8 cellular contexts compared by ENCODE assay signal in genomic region chr6:137823826-137824501, GRCh38. TPM values are rescaled to one million over a fixed set of nuclear protein-coding genes. Genes with fewer than 3 reads are reported as not detected.
DNase-seq lines count a peak whose midpoint lies in the region; ATAC-seq and TF ChIP-seq lines count a peak whose summit lies in the region.

No MANE protein-coding gene starts in this region.

- H3K27ac Mint-ChIP-seq in CD14-positive monocyte, result peak overlapping the region; percentile 79 to 95 (median 90)
- H3K27ac Mint-ChIP-seq in progenitor cell of endocrine pancreas, result peak overlapping the region; percentile 29

- no peaks in the 10 kb centered on the region for H3K9me3 ChIP-seq in fibroblast of lung (ENCODE audit: control insufficient read depth, insufficient read depth, low read depth, low read length)

- H3K4me3 Mint-ChIP-seq in CD14-positive monocyte (peak overlapping the region in 1 of 2 donors; percentile 45), progenitor cell of endocrine pancreas (ENCODE audit: low read depth) (no peak overlapping the region)

- no peaks in the 10 kb centered on the region for H3K79me2 ChIP-seq in fibroblast of lung (ENCODE audit: control insufficient read depth, insufficient read depth, low read length)

- H4K20me1 ChIP-seq in fibroblast of lung (ENCODE audit: control insufficient read depth, extremely low read depth, insufficient read depth, low read length), result no peaks in the 10 kb centered on the region

- no peaks in the 10 kb centered on the region for H3K36me3 ChIP-seq in fibroblast of lung (ENCODE audit: control insufficient read depth, insufficient read depth, low read length)

- H3K4me3 ChIP-seq in fibroblast of lung (replicated peaks in 1 of 4; ENCODE audit: control extremely low read depth in 1 of 4, insufficient read depth in 1 of 4, low read depth in 3 of 4, low read length in 4 of 4) (no peak overlapping the region), coronary artery (no peak overlapping the region)

- no peak overlapping the region for H3K9ac ChIP-seq in fibroblast of lung (ENCODE audit: insufficient read depth, low read length)

- TF ChIP-seq CTCF in CD14-positive monocyte (IDR thresholded peaks at IDR 0.05) (no peak), fibroblast of lung (conservative IDR thresholded peaks at IDR 0.05 in 1 of 2, IDR thresholded peaks at IDR 0.05 in 1 of 2; ENCODE audit: low read depth in 1 of 2, low read length in 2 of 2) (no peak), progenitor cell of endocrine pancreas (IDR thresholded peaks at IDR 0.05; ENCODE audit: unreplicated experiment) (no peak), coronary artery (IDR thresholded peaks at IDR 0.05) (no peak)

- peak overlapping the region; percentile 41 for H3K4me2 ChIP-seq in fibroblast of lung (ENCODE audit: extremely low read depth, insufficient read depth, low read length)

- peak overlapping the region; percentile 31 for H2AFZ ChIP-seq in fibroblast of lung (ENCODE audit: low read length)

- H3K36me3 Mint-ChIP-seq in CD14-positive monocyte (no peaks in the 10 kb centered on the region), progenitor cell of endocrine pancreas (ENCODE audit: insufficient read depth) (no peaks in the 10 kb centered on the region)

- no peak for ATAC-seq in GM19467 (IDR thresholded peaks at IDR 0.05; ENCODE audit: unreplicated experiment)

- intact Hi-C loops in CD14-positive monocyte (cut with micrococcal nuclease), result no loop called here

- peak overlapping the region; percentile 59 for H3K27ac ChIP-seq in fibroblast of lung (ENCODE audit: insufficient read depth, low read length)
- peak overlapping the region in 1 of 2 donors; percentile 22 for H3K27ac ChIP-seq in coronary artery

- H3K27me3 Mint-ChIP-seq in CD14-positive monocyte (ENCODE audit: low read depth in 3 of 3) (peaks cover 0 to 2% (median 0%) of the 10 kb centered on the region in 3 donors), progenitor cell of endocrine pancreas (no peaks in the 10 kb centered on the region)

- H3K4me1 Mint-ChIP-seq in CD14-positive monocyte (peaks cover 20% of the 10 kb centered on the region), progenitor cell of endocrine pancreas (ENCODE audit: low read depth) (peaks cover 5% of the 10 kb centered on the region)

- peak; percentile 89 for DNase-seq in CD14-positive monocyte (ENCODE audit: low spot score)
- DNase-seq in NCI-H2171 treated with DMSO at 0.1 percent for 48 hours (lab: John Stamatoyannopoulos, UW), result peak; percentile 83
- DNase-seq in activated T-cell treated with anti-CD3 and anti-CD28 coated beads for 24 hours (ENCODE audit: low read depth), result peak; percentile 51
- DNase-seq in fibroblast of lung (ENCODE audit: low read depth in 2 of 2), result peak; percentile 73 to 84
- no peak for DNase-seq in progenitor cell of endocrine pancreas (ENCODE audit: low spot score, unreplicated experiment)
- DNase-seq in coronary artery (ENCODE audit: low spot score), result no peak
- DNase-seq in NCI-H1105 treated with DMSO at 0.1 percent for 48 hours (lab: John Stamatoyannopoulos, UW), result no peak

- H3K9me3 Mint-ChIP-seq in CD14-positive monocyte (peaks cover 0 to 6% (median 0%) of the 10 kb centered on the region in 7 donors), progenitor cell of endocrine pancreas (ENCODE audit: low read depth) (no peaks in the 10 kb centered on the region)

- H3K27me3 ChIP-seq in fibroblast of lung (ENCODE audit: control insufficient read depth, insufficient read depth, low read length), result no peaks in the 10 kb centered on the region

- peaks cover 17% of the 10 kb centered on the region for H3K4me1 ChIP-seq in fibroblast of lung (ENCODE audit: control insufficient read depth, extremely low read depth, insufficient read depth, low read length)

RNA-seq across cellular contexts. Expression of gene TNFAIP3, which starts 43.1 kb away (rescaled TPM):
- polyA plus RNA-seq in CD14-positive monocyte, result 10 to 100 TPM; 35.5 to 38.4 TPM
- total RNA-seq in fibroblast of lung, result 3.9 and 7.8 TPM in 2 replicates
- 10.8 and 23.5 TPM in 2 replicates for polyA plus RNA-seq in fibroblast of lung
- polyA plus RNA-seq in fibroblast of lung (2012), result 6.0 and 11.2 TPM in 2 replicates
- polyA minus RNA-seq in fibroblast of lung (ENCODE audit: low replicate concordance), result 6.8 and 9.6 TPM in 2 replicates
- total RNA-seq in progenitor cell of endocrine pancreas, result 3.6 and 5.1 TPM in 2 replicates

Comparison
In these comparisons a context has a peak if more than half of its experiments do, and no peak if none do; other contexts are left out.
1. DNase-seq: peak in CD14-positive monocyte (single experiment), NCI-H2171 treated with DMSO at 0.1 percent for 48 hours (single experiment), activated T-cell treated with anti-CD3 and anti-CD28 coated beads for 24 hours (single experiment) and fibroblast of lung (2 of 2); none in progenitor cell of endocrine pancreas (single experiment), coronary artery (single experiment) and NCI-H1105 treated with DMSO at 0.1 percent for 48 hours (single experiment).